Comparison of ENCODE assay signal across 21 cellular contexts in the genomic region with DNA sequence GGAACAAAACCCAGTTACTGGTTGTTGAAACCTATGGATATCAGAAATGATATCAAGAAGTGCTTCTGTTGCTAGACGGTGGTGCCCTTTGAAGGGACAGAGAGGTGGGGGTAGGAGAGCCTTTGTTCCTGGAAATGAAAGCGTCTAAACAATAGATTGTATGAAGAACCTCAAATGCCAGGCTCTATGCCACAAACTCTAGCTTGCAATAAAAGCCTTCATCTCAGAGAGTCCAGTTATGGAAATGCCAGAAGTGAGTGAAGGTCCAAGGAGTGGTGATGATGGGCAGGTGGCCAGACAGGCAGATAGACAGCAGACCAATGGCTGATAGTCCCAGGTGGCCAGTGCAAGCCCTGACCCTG.
"Had no signal": no experiment of that assay in that cellular context is flagged by ENCODE, and none has a peak within 500 bp of the region (broad histone marks: within the 10 kb centered on the region; RNA-seq: fewer than 3 reads in every experiment).

No MANE protein-coding gene starts in this region.

- H3K27ac Mint-ChIP-seq: mesothelial cell of epicardium had no signal

- H3K27me3 ChIP-seq: dorsolateral prefrontal cortex, foreskin keratinocyte, gastroesophageal sphincter, heart left ventricle, left lung had no signal

- H3K36me3 ChIP-seq: esophagus muscularis mucosa, gastroesophageal sphincter, heart left ventricle, left lung, lower lobe of right lung had no signal

- DNase-seq: dermis blood vessel endothelial cell; dorsolateral prefrontal cortex; effector CD4-positive, alpha-beta T cell; effector memory CD4-positive, alpha-beta T cell; foreskin keratinocyte; heart left ventricle; hippocampal formation; left cardiac atrium; left lung; left ventricle myocardium superior; lower lobe of right lung; mesenchymal stem cell had no signal

- H3K27ac ChIP-seq: coronary artery, dorsolateral prefrontal cortex, esophagus muscularis mucosa, foreskin keratinocyte, gastroesophageal sphincter, heart left ventricle, left lung, lower lobe of right lung had no signal

- H3K36me3 Mint-ChIP-seq: mesothelial cell of epicardium had no signal

- H3K9me3 ChIP-seq: gastroesophageal sphincter, lower lobe of right lung had no signal

- H3K4me3 ChIP-seq: coronary artery, dorsolateral prefrontal cortex, esophagus muscularis mucosa, gastroesophageal sphincter, heart left ventricle, left lung, lower lobe of right lung had no signal

- H3K4me3 Mint-ChIP-seq: mesothelial cell of epicardium had no signal

- H3K4me1 ChIP-seq: esophagus muscularis mucosa, foreskin keratinocyte, gastroesophageal sphincter, heart left ventricle, left lung, lower lobe of right lung had no signal

- FAIRE-seq: colon, endothelial cell of umbilical vein, frontal cortex, islet of Langerhans, keratinocyte had no signal

- ATAC-seq: foreskin keratinocyte, gastroesophageal sphincter, heart left ventricle, left cardiac atrium, left lung, left ventricle myocardium superior, lower lobe of right lung had no signal
